ENCODE assay signal across 1 cellular context in genomic region chr12:48903363-48903981, GRCh38.
TF ChIP-seq lines count a peak whose summit lies in the region.

No MANE protein-coding gene starts in this region.

TF ChIP-seq in K562, 482 proteins besides CTCF, POLR2A, EP300 and RAD21:
- no peak for TF ChIP-seq ILK (tag; IDR thresholded peaks at IDR 0.05; ENCODE audit: borderline replicate concordance, low read depth)
- TF ChIP-seq RAD51 (IDR thresholded peaks at IDR 0.05; ENCODE audit: borderline replicate concordance, low read depth): no peak
- TF ChIP-seq, protein P1, sequence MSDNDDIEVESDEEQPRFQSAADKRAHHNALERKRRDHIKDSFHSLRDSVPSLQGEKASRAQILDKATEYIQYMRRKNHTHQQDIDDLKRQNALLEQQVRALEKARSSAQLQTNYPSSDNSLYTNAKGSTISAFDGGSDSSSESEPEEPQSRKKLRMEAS (CRISPR knock-in tag; IDR thresholded peaks at IDR 0.05): no peak
- TF ChIP-seq MIER1 (IDR thresholded peaks at IDR 0.05; ENCODE audit: low read depth): no peak
- TF ChIP-seq HSF4 (CRISPR knock-in tag; IDR thresholded peaks at IDR 0.05; ENCODE audit: borderline replicate concordance): no peak
- no peak for TF ChIP-seq ETS2 (tag; IDR thresholded peaks at IDR 0.05; ENCODE audit: borderline replicate concordance, poor library complexity, severe bottlenecking)
- TF ChIP-seq ZNF212 (CRISPR knock-in tag; IDR thresholded peaks at IDR 0.05): no peak
- TF ChIP-seq ZNF347 (CRISPR knock-in tag; IDR thresholded peaks at IDR 0.05; ENCODE audit: low read depth): no peak
- TF ChIP-seq BRF1 (IDR thresholded peaks at IDR 0.05; ENCODE audit: borderline replicate concordance, extremely low read depth, insufficient read length): no peak
- no peak for TF ChIP-seq TEAD4 (IDR thresholded peaks at IDR 0.05; ENCODE audit: low read length)
- TF ChIP-seq TEAD4 (CRISPR knock-in tag; IDR thresholded peaks at IDR 0.05; ENCODE audit: borderline replicate concordance): no peak
- no peak for TF ChIP-seq POLR2AphosphoS5 (IDR thresholded peaks at IDR 0.05; ENCODE audit: control insufficient read depth, insufficient read depth, low read depth, low read length)
- TF ChIP-seq, protein P2, sequence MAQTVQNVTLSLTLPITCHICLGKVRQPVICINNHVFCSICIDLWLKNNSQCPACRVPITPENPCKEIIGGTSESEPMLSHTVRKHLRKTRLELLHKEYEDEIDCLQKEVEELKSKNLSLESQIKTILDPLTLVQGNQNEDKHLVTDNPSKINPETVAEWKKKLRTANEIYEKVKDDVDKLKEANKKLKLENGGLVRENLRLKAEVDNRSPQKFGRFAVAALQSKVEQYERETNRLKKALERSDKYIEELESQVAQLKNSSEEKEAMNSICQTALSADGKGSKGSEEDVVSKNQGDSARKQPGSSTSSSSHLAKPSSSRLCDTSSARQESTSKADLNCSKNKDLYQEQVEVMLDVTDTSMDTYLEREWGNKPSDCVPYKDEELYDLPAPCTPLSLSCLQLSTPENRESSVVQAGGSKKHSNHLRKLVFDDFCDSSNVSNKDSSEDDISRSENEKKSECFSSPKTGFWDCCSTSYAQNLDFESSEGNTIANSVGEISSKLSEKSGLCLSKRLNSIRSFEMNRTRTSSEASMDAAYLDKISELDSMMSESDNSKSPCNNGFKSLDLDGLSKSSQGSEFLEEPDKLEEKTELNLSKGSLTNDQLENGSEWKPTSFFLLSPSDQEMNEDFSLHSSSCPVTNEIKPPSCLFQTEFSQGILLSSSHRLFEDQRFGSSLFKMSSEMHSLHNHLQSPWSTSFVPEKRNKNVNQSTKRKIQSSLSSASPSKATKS (CRISPR knock-in tag; IDR thresholded peaks at IDR 0.05): no peak
- TF ChIP-seq GTF3C2 (IDR thresholded peaks at IDR 0.05; ENCODE audit: borderline replicate concordance, extremely low read depth, insufficient read length): no peak
- TF ChIP-seq CCNT2 (IDR thresholded peaks at IDR 0.05; ENCODE audit: borderline replicate concordance, extremely low read depth, insufficient read length, low read depth, low read length): no peak
- TF ChIP-seq KAT7 (CRISPR knock-in tag; IDR thresholded peaks at IDR 0.05; ENCODE audit: borderline replicate concordance): no peak
- no peak for TF ChIP-seq SAFB (IDR thresholded peaks at IDR 0.05; ENCODE audit: borderline replicate concordance, low read depth, low read length)
- TF ChIP-seq ZFP30 (CRISPR knock-in tag; IDR thresholded peaks at IDR 0.05; ENCODE audit: borderline replicate concordance): no peak
- no peak for TF ChIP-seq ZNF3 (CRISPR knock-in tag; IDR thresholded peaks at IDR 0.05)
- TF ChIP-seq, protein P3, sequence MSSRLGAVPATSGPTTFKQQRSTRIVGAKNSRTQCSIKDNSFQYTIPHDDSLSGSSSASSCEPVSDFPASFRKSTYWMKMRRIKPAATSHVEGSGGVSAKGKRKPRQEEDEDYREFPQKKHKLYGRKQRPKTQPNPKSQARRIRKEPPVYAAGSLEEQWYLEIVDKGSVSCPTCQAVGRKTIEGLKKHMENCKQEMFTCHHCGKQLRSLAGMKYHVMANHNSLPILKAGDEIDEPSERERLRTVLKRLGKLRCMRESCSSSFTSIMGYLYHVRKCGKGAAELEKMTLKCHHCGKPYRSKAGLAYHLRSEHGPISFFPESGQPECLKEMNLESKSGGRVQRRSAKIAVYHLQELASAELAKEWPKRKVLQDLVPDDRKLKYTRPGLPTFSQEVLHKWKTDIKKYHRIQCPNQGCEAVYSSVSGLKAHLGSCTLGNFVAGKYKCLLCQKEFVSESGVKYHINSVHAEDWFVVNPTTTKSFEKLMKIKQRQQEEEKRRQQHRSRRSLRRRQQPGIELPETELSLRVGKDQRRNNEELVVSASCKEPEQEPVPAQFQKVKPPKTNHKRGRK (tag; IDR thresholded peaks at IDR 0.05): no peak
